In the genomic region with DNA sequence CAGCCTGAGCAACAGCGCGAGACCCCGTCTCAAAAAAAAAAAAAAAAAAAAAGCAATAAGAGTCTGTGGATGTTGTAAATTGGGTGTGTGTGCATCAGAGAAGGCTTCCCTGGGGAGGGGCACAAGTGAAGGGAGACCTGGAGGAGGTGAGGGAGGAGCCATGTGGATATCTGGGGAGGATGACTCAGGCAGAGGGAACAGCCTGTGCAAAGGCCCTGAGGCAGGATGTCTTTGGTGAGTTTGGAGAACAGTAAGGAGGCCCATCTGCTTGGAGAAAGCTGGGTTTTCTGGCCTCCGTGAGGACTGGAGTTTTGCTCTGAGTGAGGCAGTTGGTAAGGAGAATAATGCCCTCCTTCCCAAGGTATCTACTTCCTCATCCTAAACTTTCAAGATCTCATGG, we compare ENCODE assay signal across 5 cellular contexts.
A peak's percentile ranks its signal among the peaks of the same experiment; 100 is the strongest.
DNase-seq lines count a peak whose midpoint lies in the region; ATAC-seq and TF ChIP-seq lines count a peak whose summit lies in the region.
"Not testable (repeated sequence)": the region's sequence is repeated elsewhere in the genome, so short reads cannot be mapped to it uniquely, and the experiment has no call there.

No MANE protein-coding gene starts in this region.

- not testable (repeated sequence) for H3K27me3 ChIP-seq in NT2/D1 (ENCODE audit: insufficient read depth, insufficient read length)

- not testable (repeated sequence) for H3K27me3 Mint-ChIP-seq in activated T-helper 1 cell treated with anti-CD3 and anti-CD28 coated beads, Interleukin-12 subunit alpha, Interleukin-12 subunit beta, Interleukin-2, Interleukin-4 antibody, amounts not matched to agents 30 ng/mL and 10 ng/mL and 1 ng/mL, durations not matched to agents 14 hours and 24 hours and 36 hours (ENCODE audit: insufficient read depth); central memory CD8-positive, alpha-beta T cell; natural killer cell (ENCODE audit: low read depth in 2 of 2); stimulated activated naive B cell treated with anti-CD40 and anti-IgM and Interleukin-4, amounts not matched to agents 10 μg/mL and 1 μg/mL and 100 μg/mL, for 72 hours

- peaks cover 15% of the 10 kb centered on the region for H3K4me1 Mint-ChIP-seq in activated T-helper 1 cell treated with anti-CD3 and anti-CD28 coated beads, Interleukin-12 subunit alpha, Interleukin-12 subunit beta, Interleukin-2, Interleukin-4 antibody, amounts not matched to agents 30 ng/mL and 10 ng/mL and 1 ng/mL, durations not matched to agents 14 hours and 24 hours and 36 hours (ENCODE audit: low read depth)
- peaks cover 16% of the 10 kb centered on the region for H3K4me1 Mint-ChIP-seq in central memory CD8-positive, alpha-beta T cell
- H3K4me1 Mint-ChIP-seq in natural killer cell: peaks cover 16 to 30% of the 10 kb centered on the region in 2 donors
- peaks cover 11 to 14% of the 10 kb centered on the region in 2 donors for H3K4me1 Mint-ChIP-seq in stimulated activated naive B cell treated with anti-CD40 and anti-IgM and Interleukin-4, amounts not matched to agents 10 μg/mL and 1 μg/mL and 100 μg/mL, for 72 hours

- intact Hi-C loops in activated T-helper 1 cell treated with anti-CD3 and anti-CD28 coated beads, Interleukin-12 subunit alpha, Interleukin-12 subunit beta, Interleukin-2, Interleukin-4 antibody, amounts not matched to agents 30 ng/mL and 10 ng/mL and 1 ng/mL, durations not matched to agents 14 hours and 24 hours and 36 hours (cut with micrococcal nuclease): loop anchor here (10.0 kb wide), 1 partner anchor 93 kb away; no protein-coding TSS in a partner anchor
- intact Hi-C loops in natural killer cell (cut with micrococcal nuclease): loop anchor here (1.0 to 5.0 kb wide), 2 partner anchors 66 to 92 kb away; no protein-coding TSS in a partner anchor

- H3K36me3 Mint-ChIP-seq in activated T-helper 1 cell treated with anti-CD3 and anti-CD28 coated beads, Interleukin-12 subunit alpha, Interleukin-12 subunit beta, Interleukin-2, Interleukin-4 antibody, amounts not matched to agents 30 ng/mL and 10 ng/mL and 1 ng/mL, durations not matched to agents 14 hours and 24 hours and 36 hours (ENCODE audit: low read depth); central memory CD8-positive, alpha-beta T cell (ENCODE audit: insufficient read depth); natural killer cell; stimulated activated naive B cell treated with anti-CD40 and anti-IgM and Interleukin-4, amounts not matched to agents 10 μg/mL and 1 μg/mL and 100 μg/mL, for 72 hours: not testable (repeated sequence)

- not testable (repeated sequence) for H3K4me3 ChIP-seq in NT2/D1 (ENCODE audit: insufficient read length, low read depth)

- not testable (repeated sequence) for H3K9me3 ChIP-seq in NT2/D1 (ENCODE audit: insufficient read depth, low read length)

- ATAC-seq in central memory CD8-positive, alpha-beta T cell (replicated peaks; ENCODE audit: extremely low read depth, poor library complexity, severe bottlenecking); natural killer cell; stimulated activated naive B cell treated with anti-CD40 and anti-IgM and Interleukin-4, amounts not matched to agents 10 μg/mL and 1 μg/mL and 100 μg/mL, for 72 hours (replicated peaks): not testable (repeated sequence)

- not testable (repeated sequence) for H3K4me3 Mint-ChIP-seq in activated T-helper 1 cell treated with anti-CD3 and anti-CD28 coated beads, Interleukin-12 subunit alpha, Interleukin-12 subunit beta, Interleukin-2, Interleukin-4 antibody, amounts not matched to agents 30 ng/mL and 10 ng/mL and 1 ng/mL, durations not matched to agents 14 hours and 24 hours and 36 hours; central memory CD8-positive, alpha-beta T cell; stimulated activated naive B cell treated with anti-CD40 and anti-IgM and Interleukin-4, amounts not matched to agents 10 μg/mL and 1 μg/mL and 100 μg/mL, for 72 hours
- H3K4me3 Mint-ChIP-seq in natural killer cell: peak overlapping the region; percentile 37

- not testable (repeated sequence) for H3K36me3 ChIP-seq in NT2/D1 (ENCODE audit: insufficient read depth, insufficient read length, low read length)

- DNase-seq in NT2/D1 (ENCODE audit: low read depth, low spot score); activated T-helper 1 cell treated with anti-CD3 and anti-CD28 coated beads, Interleukin-12 subunit alpha, Interleukin-12 subunit beta, Interleukin-2, Interleukin-4 antibody, amounts not matched to agents 30 ng/mL and 10 ng/mL and 1 ng/mL, durations not matched to agents 14 hours and 24 hours and 36 hours (ENCODE audit: low spot score); central memory CD8-positive, alpha-beta T cell (ENCODE audit: low spot score in 2 of 2); natural killer cell; stimulated activated naive B cell treated with anti-CD40 and anti-IgM and Interleukin-4, amounts not matched to agents 10 μg/mL and 1 μg/mL and 100 μg/mL, for 72 hours: not testable (repeated sequence)

- not testable (repeated sequence) for H3K9me3 Mint-ChIP-seq in activated T-helper 1 cell treated with anti-CD3 and anti-CD28 coated beads, Interleukin-12 subunit alpha, Interleukin-12 subunit beta, Interleukin-2, Interleukin-4 antibody, amounts not matched to agents 30 ng/mL and 10 ng/mL and 1 ng/mL, durations not matched to agents 14 hours and 24 hours and 36 hours; central memory CD8-positive, alpha-beta T cell; natural killer cell; stimulated activated naive B cell treated with anti-CD40 and anti-IgM and Interleukin-4, amounts not matched to agents 10 μg/mL and 1 μg/mL and 100 μg/mL, for 72 hours

- H3K27ac Mint-ChIP-seq in activated T-helper 1 cell treated with anti-CD3 and anti-CD28 coated beads, Interleukin-12 subunit alpha, Interleukin-12 subunit beta, Interleukin-2, Interleukin-4 antibody, amounts not matched to agents 30 ng/mL and 10 ng/mL and 1 ng/mL, durations not matched to agents 14 hours and 24 hours and 36 hours: peak overlapping the region; percentile 44
- H3K27ac Mint-ChIP-seq in central memory CD8-positive, alpha-beta T cell (ENCODE audit: low read depth): peak overlapping the region; percentile 6
- H3K27ac Mint-ChIP-seq in natural killer cell: peak overlapping the region in 1 of 2 donors; percentile 74
- H3K27ac Mint-ChIP-seq in stimulated activated naive B cell treated with anti-CD40 and anti-IgM and Interleukin-4, amounts not matched to agents 10 μg/mL and 1 μg/mL and 100 μg/mL, for 72 hours: peak overlapping the region; percentile 67

- H3K9ac ChIP-seq in NT2/D1 (ENCODE audit: insufficient read length, low read depth): peak overlapping the region; percentile 21

- H3K4me1 ChIP-seq in NT2/D1 (ENCODE audit: insufficient read depth, insufficient read length): not testable (repeated sequence)

- TF ChIP-seq CTCF in natural killer cell (IDR thresholded peaks at IDR 0.05): not testable (repeated sequence)
